23 cellular contexts compared by ENCODE assay signal in the genomic region with DNA sequence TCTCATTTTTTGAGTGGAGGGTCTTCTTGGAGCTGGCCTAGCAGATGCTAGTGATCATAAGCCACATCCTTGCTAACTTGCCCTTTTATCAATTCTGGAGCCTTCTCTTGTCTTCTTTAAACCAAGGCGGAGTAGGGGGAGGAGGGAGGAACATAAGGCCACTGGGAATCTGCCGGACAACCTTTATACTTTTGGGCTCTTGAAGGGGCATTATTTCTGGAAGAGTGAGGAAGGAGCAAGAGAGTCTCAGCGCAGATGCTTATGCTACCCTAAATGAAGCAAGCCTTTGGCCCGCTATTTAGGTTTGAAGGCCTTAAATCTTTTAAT. TPM values are rescaled to one million over a fixed set of nuclear protein-coding genes. Genes with fewer than 3 reads are reported as not detected.
DNase-seq lines count a peak whose midpoint lies in the region; ATAC-seq, FAIRE-seq and TF ChIP-seq lines count a peak whose summit lies in the region.
"Had no signal": no experiment of that assay in that cellular context is flagged by ENCODE, and none has a peak within 500 bp of the region (broad histone marks: within the 10 kb centered on the region; RNA-seq: fewer than 3 reads in every experiment).

No MANE protein-coding gene starts in this region.

- no peak overlapping the region; the same call in 1 of the 2 replicates for H3K4me2 ChIP-seq in HepG2 (ENCODE audit: low read depth, low read length)

- peak overlapping the region; percentile 81 for H3K27ac Mint-ChIP-seq in type B pancreatic cell
- no peak overlapping the region for H3K27ac Mint-ChIP-seq in activated CD8-positive, alpha-beta memory T cell treated with anti-CD3 and anti-CD28 coated beads, Interleukin-2, amount 10 ng/mL, durations not matched to agents 7 days and 5 days
- no peak overlapping the region for H3K27ac Mint-ChIP-seq in T-helper 2 cell treated with Interferon-gamma antibody and Interleukin-4, amounts not matched to agents 5 μg/mL and 100 μg/mL, for 36 hours
- H3K27ac Mint-ChIP-seq: activated CD4-positive, alpha-beta T cell treated with anti-CD3 and anti-CD28 coated beads for 36 hours; CD4-positive, alpha-beta memory T cell; stimulated activated effector memory CD8-positive, alpha-beta T cell treated with anti-CD3 and anti-CD28 coated beads, Interleukin-12 subunit alpha, Interleukin-12 subunit beta, amount 100 ng/mL, for 72 hours had no signal

- no peaks in the 10 kb centered on the region for H3K79me2 ChIP-seq in HepG2 (ENCODE audit: insufficient read depth, low read length)

- H3K9me3 ChIP-seq in iPS-20b (ENCODE audit: insufficient read depth, low read depth, low read length) (no peaks in the 10 kb centered on the region), HepG2 (ENCODE audit: low read length) (no peaks in the 10 kb centered on the region)
- H3K9me3 ChIP-seq: body of pancreas, mucosa of descending colon, prostate gland, tibial artery had no signal

- no peaks in the 10 kb centered on the region for H3K9me3 Mint-ChIP-seq in type B pancreatic cell
- no peaks in the 10 kb centered on the region for H3K9me3 Mint-ChIP-seq in activated CD8-positive, alpha-beta memory T cell treated with anti-CD3 and anti-CD28 coated beads, Interleukin-2, amount 10 ng/mL, durations not matched to agents 7 days and 5 days (ENCODE audit: low read depth)
- H3K9me3 Mint-ChIP-seq in T-helper 2 cell treated with Interferon-gamma antibody and Interleukin-4, amounts not matched to agents 5 μg/mL and 100 μg/mL, for 36 hours: no peaks in the 10 kb centered on the region
- H3K9me3 Mint-ChIP-seq: stimulated activated effector memory CD8-positive, alpha-beta T cell treated with anti-CD3 and anti-CD28 coated beads, Interleukin-12 subunit alpha, Interleukin-12 subunit beta, amount 100 ng/mL, for 72 hours had no signal

- TF ChIP-seq EP300 in HepG2 (IDR thresholded peaks at IDR 0.05; ENCODE audit: low read depth in 2 of 2, low read length in 2 of 2): no peak
- TF ChIP-seq EP300 in HepG2 (CRISPR knock-in tag; IDR thresholded peaks at IDR 0.05; ENCODE audit: borderline replicate concordance): no peak

- H4K20me1 ChIP-seq in HepG2 (ENCODE audit: insufficient read depth, low read length): no peaks in the 10 kb centered on the region

- ATAC-seq in activated CD8-positive, alpha-beta memory T cell treated with anti-CD3 and anti-CD28 coated beads, Interleukin-2, amount 10 ng/mL, durations not matched to agents 7 days and 5 days: no peak
- no peak for ATAC-seq in HepG2
- ATAC-seq: activated CD4-positive, alpha-beta T cell treated with anti-CD3 and anti-CD28 coated beads for 36 hours; body of pancreas; left colon; mucosa of descending colon; stimulated activated effector memory CD8-positive, alpha-beta T cell treated with anti-CD3 and anti-CD28 coated beads, Interleukin-12 subunit alpha, Interleukin-12 subunit beta, amount 100 ng/mL, for 72 hours had no signal

- WGBS in HepG2 (ENCODE audit: low lambda C conversion rate): 89% methylated on average over 4 of the region's 4 CpGs

- no peak for TF ChIP-seq POLR2A in HepG2 (IDR thresholded peaks at IDR 0.05; ENCODE audit: insufficient read depth in 1 of 2, low read depth in 2 of 2, low read length in 2 of 2)

- CTCF ChIA-PET in activated CD8-positive, alpha-beta memory T cell treated with anti-CD3 and anti-CD28 coated beads, Interleukin-2, amount 10 ng/mL, durations not matched to agents 7 days and 5 days (lab: Charles Lee): no interaction called here
- CTCF ChIA-PET in HepG2 (lab: Yijun Ruan, JAX; ENCODE audit: low intra/inter-chr PET ratio, low total read pairs): no interaction called here

- POLR2A ChIA-PET in HepG2 (lab: Yijun Ruan, JAX): no interaction called here

- peaks cover 15% of the 10 kb centered on the region; the same call in 1 of the 2 replicates for H3K4me1 ChIP-seq in iPS-20b (ENCODE audit: insufficient read depth, low read length)
- H3K4me1 ChIP-seq in HepG2 (ENCODE audit: insufficient read depth, low read length): peaks cover 29% of the 10 kb centered on the region
- H3K4me1 ChIP-seq: prostate gland had no signal

- TF ChIP-seq CTCF in type B pancreatic cell (conservative IDR thresholded peaks at IDR 0.05) (no peak), HepG2 (CRISPR knock-in tag; IDR thresholded peaks at IDR 0.05) (no peak)

- no peaks in the 10 kb centered on the region; the same call in 1 of the 2 replicates for H3K36me3 ChIP-seq in iPS-20b (ENCODE audit: insufficient read depth, low read depth, low read length)
- H3K36me3 ChIP-seq in HepG2 (replicated peaks in 1 of 2; ENCODE audit: control insufficient read depth in 1 of 2, insufficient read depth in 2 of 2, low read length in 2 of 2): no peaks in the 10 kb centered on the region
- H3K36me3 ChIP-seq: heart right ventricle, prostate gland, spleen, tibial artery had no signal

- TF ChIP-seq RAD21 in HepG2 (CRISPR knock-in tag; IDR thresholded peaks at IDR 0.05): no peak

- intact Hi-C loops in HepG2 (cut with micrococcal nuclease; ENCODE audit: unreplicated experiment): no loop called here

- H3K36me3 Mint-ChIP-seq in type B pancreatic cell: peaks cover 15% of the 10 kb centered on the region
- H3K36me3 Mint-ChIP-seq in activated CD8-positive, alpha-beta memory T cell treated with anti-CD3 and anti-CD28 coated beads, Interleukin-2, amount 10 ng/mL, durations not matched to agents 7 days and 5 days: no peaks in the 10 kb centered on the region
- no peaks in the 10 kb centered on the region for H3K36me3 Mint-ChIP-seq in T-helper 2 cell treated with Interferon-gamma antibody and Interleukin-4, amounts not matched to agents 5 μg/mL and 100 μg/mL, for 36 hours (ENCODE audit: low read depth)
- H3K36me3 Mint-ChIP-seq: stimulated activated effector memory CD8-positive, alpha-beta T cell treated with anti-CD3 and anti-CD28 coated beads, Interleukin-12 subunit alpha, Interleukin-12 subunit beta, amount 100 ng/mL, for 72 hours had no signal

- H3K9ac ChIP-seq in iPS-20b (ENCODE audit: low read depth, low read length) (peak overlapping the region; percentile 92), HepG2 (ENCODE audit: insufficient read depth, low read depth, low read length) (no peak overlapping the region)

- peak overlapping the region; percentile 98 for H3K4me3 ChIP-seq in iPS-20b (ENCODE audit: low read length)
- no peak overlapping the region; a peak in 2 of 6 replicates for H3K4me3 ChIP-seq in HepG2 (replicated peaks in 1 of 3; ENCODE audit: insufficient read depth in 1 of 3, low read depth in 2 of 3, low read length in 3 of 3)
- H3K4me3 ChIP-seq: body of pancreas, mucosa of descending colon, prostate gland had no signal

- H3K4me1 Mint-ChIP-seq in type B pancreatic cell (ENCODE audit: unreplicated experiment): peaks cover 21% of the 10 kb centered on the region
- peaks cover 5% of the 10 kb centered on the region for H3K4me1 Mint-ChIP-seq in activated CD8-positive, alpha-beta memory T cell treated with anti-CD3 and anti-CD28 coated beads, Interleukin-2, amount 10 ng/mL, durations not matched to agents 7 days and 5 days
- peaks cover 5% of the 10 kb centered on the region for H3K4me1 Mint-ChIP-seq in T-helper 2 cell treated with Interferon-gamma antibody and Interleukin-4, amounts not matched to agents 5 μg/mL and 100 μg/mL, for 36 hours (ENCODE audit: low read depth)

- FAIRE-seq in HepG2 (lab: Jason Lieb, UNC): no peak

- DNase-seq in NCI-H82 (lab: John Stamatoyannopoulos, UW): peak; percentile 49
- no peak for DNase-seq in NCI-H82 treated with DMSO at 0.1 percent for 48 hours (lab: John Stamatoyannopoulos, UW; ENCODE audit: unreplicated experiment)
- DNase-seq in type B pancreatic cell (ENCODE audit: extremely low spot score, unreplicated experiment): no peak
- DNase-seq in activated CD8-positive, alpha-beta memory T cell treated with anti-CD3 and anti-CD28 coated beads, Interleukin-2, amount 10 ng/mL, durations not matched to agents 7 days and 5 days: no peak
- no peak for DNase-seq in T-helper 2 cell treated with Interferon-gamma antibody and Interleukin-4, amounts not matched to agents 5 μg/mL and 100 μg/mL, for 36 hours (ENCODE audit: low spot score)
- DNase-seq in HepG2 (ENCODE audit: low spot score): no peak
- DNase-seq: 8988T; activated CD4-positive, alpha-beta T cell treated with anti-CD3 and anti-CD28 coated beads for 36 hours; activated naive CD4-positive, alpha-beta T cell treated with anti-CD3 and anti-CD28 coated beads, Interleukin-2, amount 50 U/mL, for 16 hours; body of pancreas; CD4-positive, alpha-beta memory T cell; dermis blood vessel endothelial cell; heart right ventricle; left colon; mucosa of descending colon; NCI-H2227 treated with DMSO at 0.1 percent for 48 hours; Right ventricle myocardium superior; spleen; tibial artery had no signal

- in situ Hi-C loops in HepG2 (cut with HindIII; ENCODE audit: extremely low pct_ligation_motif_present, low pct_unique_long_range_greater_than_20kb): no loop called here

- H3K27ac ChIP-seq in angular gyrus (ENCODE audit: low read depth, low read length) (peak overlapping the region; percentile 55), iPS-20b (ENCODE audit: low read length) (peak overlapping the region; percentile 64), HepG2 (ENCODE audit: extremely low read length, insufficient read depth, low read length) (no peak overlapping the region)
- H3K27ac ChIP-seq: body of pancreas, heart right ventricle, prostate gland, spleen, tibial artery had no signal

- no peaks in the 10 kb centered on the region for H3K27me3 Mint-ChIP-seq in type B pancreatic cell
- H3K27me3 Mint-ChIP-seq in activated CD8-positive, alpha-beta memory T cell treated with anti-CD3 and anti-CD28 coated beads, Interleukin-2, amount 10 ng/mL, durations not matched to agents 7 days and 5 days: peaks cover 39% of the 10 kb centered on the region
- peaks cover 53% of the 10 kb centered on the region for H3K27me3 Mint-ChIP-seq in T-helper 2 cell treated with Interferon-gamma antibody and Interleukin-4, amounts not matched to agents 5 μg/mL and 100 μg/mL, for 36 hours (ENCODE audit: low read depth)

- peak overlapping the region; percentile 97 for H3K4me3 Mint-ChIP-seq in type B pancreatic cell
- no peak overlapping the region for H3K4me3 Mint-ChIP-seq in activated CD8-positive, alpha-beta memory T cell treated with anti-CD3 and anti-CD28 coated beads, Interleukin-2, amount 10 ng/mL, durations not matched to agents 7 days and 5 days
- H3K4me3 Mint-ChIP-seq in T-helper 2 cell treated with Interferon-gamma antibody and Interleukin-4, amounts not matched to agents 5 μg/mL and 100 μg/mL, for 36 hours: no peak overlapping the region

- BruUV-seq in HepG2 (replicated peaks; lab: Mats Ljungman, UMichigan): no TSS peak

- no peak overlapping the region for H2AFZ ChIP-seq in HepG2 (ENCODE audit: low read length)

- H3K27me3 ChIP-seq in iPS-20b (ENCODE audit: insufficient read depth, low read length) (no peaks in the 10 kb centered on the region), HepG2 (ENCODE audit: control insufficient read depth in 1 of 2, insufficient read depth in 2 of 2, low read length in 2 of 2) (peaks cover 0 to 5% of the 10 kb centered on the region in 2 experiments; a peak in 3 of 5 replicates)

RNA-seq across cellular contexts. Expression of gene TMEFF1, which starts 2.0 kb away (rescaled TPM):
- total RNA-seq in type B pancreatic cell (ENCODE audit: low replicate concordance): 9.5 and 30.5 TPM in 2 replicates
- total RNA-seq in activated CD8-positive, alpha-beta memory T cell treated with anti-CD3 and anti-CD28 coated beads, Interleukin-2, amount 10 ng/mL, durations not matched to agents 7 days and 5 days: under 1 TPM in 1 of 2 experiments, not detected in 1; 0.49 TPM
- 1.3 and 1.9 TPM in 2 replicates for total RNA-seq in HepG2 (2016; rRNA removed; fragmentation: Illumina TruSeq; extraction: Trizol)
- 0.62 and 1.0 TPM in 2 replicates for total RNA-seq in HepG2 (2016; cell fraction: cytosol; rRNA removed; fragmentation: Illumina TruSeq; extraction: Trizol; ENCODE audit: low read depth)
- total RNA-seq in HepG2 (2016; cell fraction: insoluble cytoplasmic fraction; rRNA removed; fragmentation: Illumina TruSeq; extraction: Trizol): 1.7 and 2.0 TPM in 2 replicates
- total RNA-seq in HepG2 (2016; cell fraction: membrane; rRNA removed; fragmentation: Illumina TruSeq; extraction: Trizol): 1.5 and 1.8 TPM in 2 replicates
- total RNA-seq in HepG2 (2016; cell fraction: nucleus; rRNA removed; fragmentation: Illumina TruSeq; extraction: Trizol): 0.99 and 1.3 TPM in 2 replicates
- 0.87 and 1.1 TPM in 2 replicates for polyA plus RNA-seq in HepG2 (2011; rRNA removed)
- polyA plus RNA-seq in HepG2 (2011; cell fraction: cytosol; rRNA removed): 0.75 and 2.2 TPM in 2 replicates
- 0.47 and 1.4 TPM in 2 replicates for polyA plus RNA-seq in HepG2 (2011; cell fraction: nucleus; rRNA removed)
- 0.43 and 1.2 TPM in 2 replicates for polyA plus RNA-seq in HepG2 (2012)
- polyA plus RNA-seq in HepG2 (2016; cell fraction: cytosol; fragmentation: Illumina TruSeq; extraction: Trizol; ENCODE audit: low read depth): 0.35 and 0.36 TPM in 2 replicates
- 0.38 and 1.4 TPM in 2 replicates for polyA plus RNA-seq in HepG2 (2016; cell fraction: insoluble cytoplasmic fraction; fragmentation: Illumina TruSeq; extraction: Trizol; ENCODE audit: low read depth)
- 0.78 and 1.4 TPM in 2 replicates for polyA plus RNA-seq in HepG2 (2016; cell fraction: membrane; fragmentation: Illumina TruSeq; extraction: Trizol; ENCODE audit: low read depth)
- polyA plus RNA-seq in HepG2 (2016; cell fraction: nucleus; fragmentation: Illumina TruSeq; extraction: Trizol; ENCODE audit: insufficient read depth, low read depth): 2.2 and 2.9 TPM in 2 replicates
- polyA minus RNA-seq in HepG2 (2011; rRNA and poly(A)+ RNA removed; ENCODE audit: low replicate concordance): 0.32 TPM in 1 of 2 replicates, not detected in the other
- polyA minus RNA-seq in HepG2 (2011; cell fraction: cytosol; rRNA and poly(A)+ RNA removed): 1.8 and 2.4 TPM in 2 replicates
- polyA minus RNA-seq in HepG2 (2011; cell fraction: nucleus; rRNA and poly(A)+ RNA removed): 1.5 and 2.5 TPM in 2 replicates
- total RNA-seq: body of pancreas; CD4-positive, alpha-beta memory T cell; Right ventricle myocardium superior had no signal
- polyA plus RNA-seq: CD4-positive, alpha-beta memory T cell had no signal

RNA-seq across cellular contexts. Expression of gene MSANTD3, which starts 48.0 kb away (rescaled TPM):
- total RNA-seq in type B pancreatic cell (ENCODE audit: low replicate concordance) (26.4 and 35.5 TPM in 2 replicates), HepG2 (2016; rRNA removed; fragmentation: Illumina TruSeq; extraction: Trizol) (19.2 and 19.8 TPM in 2 replicates)
- 10 to 100 TPM; 20.5 to 20.9 TPM for total RNA-seq in activated CD8-positive, alpha-beta memory T cell treated with anti-CD3 and anti-CD28 coated beads, Interleukin-2, amount 10 ng/mL, durations not matched to agents 7 days and 5 days
- total RNA-seq in HepG2 (2016; cell fraction: cytosol; rRNA removed; fragmentation: Illumina TruSeq; extraction: Trizol; ENCODE audit: low read depth): 46.9 and 48.3 TPM in 2 replicates
- total RNA-seq in HepG2 (2016; cell fraction: insoluble cytoplasmic fraction; rRNA removed; fragmentation: Illumina TruSeq; extraction: Trizol): 14.8 and 19.7 TPM in 2 replicates
- total RNA-seq in HepG2 (2016; cell fraction: membrane; rRNA removed; fragmentation: Illumina TruSeq; extraction: Trizol): 57.6 and 63.8 TPM in 2 replicates
- 11.9 and 14.4 TPM in 2 replicates for total RNA-seq in HepG2 (2016; cell fraction: nucleus; rRNA removed; fragmentation: Illumina TruSeq; extraction: Trizol)
- polyA plus RNA-seq in HepG2 (2011; rRNA removed): 10.1 and 11.3 TPM in 2 replicates
- 10.6 and 13.0 TPM in 2 replicates for polyA plus RNA-seq in HepG2 (2011; cell fraction: cytosol; rRNA removed)
- 6.4 and 6.5 TPM in 2 replicates for polyA plus RNA-seq in HepG2 (2011; cell fraction: nucleus; rRNA removed)
- 10.6 and 12.3 TPM in 2 replicates for polyA plus RNA-seq in HepG2 (2012)
- 72.4 and 72.7 TPM in 2 replicates for polyA plus RNA-seq in HepG2 (2016; cell fraction: cytosol; fragmentation: Illumina TruSeq; extraction: Trizol; ENCODE audit: low read depth)
- 20.1 and 23.8 TPM in 2 replicates for polyA plus RNA-seq in HepG2 (2016; cell fraction: insoluble cytoplasmic fraction; fragmentation: Illumina TruSeq; extraction: Trizol; ENCODE audit: low read depth)
- polyA plus RNA-seq in HepG2 (2016; cell fraction: membrane; fragmentation: Illumina TruSeq; extraction: Trizol; ENCODE audit: low read depth): 67.8 and 75.8 TPM in 2 replicates
- polyA plus RNA-seq in HepG2 (2016; cell fraction: nucleus; fragmentation: Illumina TruSeq; extraction: Trizol; ENCODE audit: insufficient read depth, low read depth): 20.9 and 21.6 TPM in 2 replicates
- 2.8 and 10.7 TPM in 2 replicates for polyA minus RNA-seq in HepG2 (2011; rRNA and poly(A)+ RNA removed; ENCODE audit: low replicate concordance)
- polyA minus RNA-seq in HepG2 (2011; cell fraction: cytosol; rRNA and poly(A)+ RNA removed): 9.2 and 9.4 TPM in 2 replicates
- polyA minus RNA-seq in HepG2 (2011; cell fraction: nucleus; rRNA and poly(A)+ RNA removed): 15.0 and 15.5 TPM in 2 replicates
